ENCODE assay signal across 9 cellular contexts in the genomic region with DNA sequence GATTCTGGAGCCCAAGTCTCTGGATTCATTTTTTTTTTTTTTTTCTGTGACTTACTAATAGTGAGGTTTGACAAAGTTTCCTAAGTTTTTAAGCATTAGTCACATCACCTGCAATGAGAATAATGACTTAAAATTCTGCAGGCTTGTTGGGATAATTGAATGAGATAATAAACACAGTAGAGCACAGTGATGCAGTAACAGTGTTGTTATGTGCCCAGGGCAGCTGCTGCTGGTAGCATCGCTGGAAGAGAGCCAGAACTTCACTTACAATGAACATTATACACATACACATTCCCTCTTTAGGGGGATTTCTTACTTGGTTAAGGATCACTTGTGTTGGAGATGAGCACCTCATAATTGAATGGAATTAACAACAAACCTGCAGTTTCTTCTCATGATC.
A peak's percentile ranks its signal among the peaks of the same experiment; 100 is the strongest.
DNase-seq lines count a peak whose midpoint lies in the region; ATAC-seq lines count a peak whose summit lies in the region.
"Had no signal": no experiment of that assay in that cellular context is flagged by ENCODE, and none has a peak within 500 bp of the region (broad histone marks: within the 10 kb centered on the region; RNA-seq: fewer than 3 reads in every experiment).

No MANE protein-coding gene starts in this region.

- peak; percentile 87 for DNase-seq in COR-L47 (lab: John Stamatoyannopoulos, UW)
- DNase-seq in NCI-H1694 treated with DMSO at 0.1 percent for 48 hours (lab: John Stamatoyannopoulos, UW) = peak; percentile 75
- peak; percentile 79 to 81 for DNase-seq in SHP77 (lab: John Stamatoyannopoulos, UW)
- peak; percentile 53 for DNase-seq in glomerular visceral epithelial cell (ENCODE audit: extremely low spot score)
- DNase-seq in left lobe of liver (ENCODE audit: low spot score) = no peak
- no peak for DNase-seq in NCI-H526 treated with DMSO at 0.1 percent for 48 hours (lab: John Stamatoyannopoulos, UW)
- DNase-seq in iPS-NIHi7 (ENCODE audit: extremely low spot score) = no peak
- DNase-seq: activated naive CD8-positive, alpha-beta T cell treated with anti-CD3 and anti-CD28 coated beads, Interleukin-2, amount 10 ng/mL, durations not matched to agents 7 days and 5 days had no signal

- ATAC-seq in left lobe of liver (no peak), GM21528 (IDR thresholded peaks at IDR 0.05; ENCODE audit: low FRiP score, unreplicated experiment) (no peak)

Comparison
In these comparisons a context has a peak if more than half of its experiments do, and no peak if none do; other contexts are left out.
1. DNase-seq: peak in COR-L47 (single experiment), NCI-H1694 treated with DMSO at 0.1 percent for 48 hours (single experiment), SHP77 (2 of 2) and glomerular visceral epithelial cell (single experiment); none in left lobe of liver (single experiment), NCI-H526 treated with DMSO at 0.1 percent for 48 hours (single experiment) and iPS-NIHi7 (single experiment).